8 cellular contexts compared by ENCODE assay signal in the genomic region with DNA sequence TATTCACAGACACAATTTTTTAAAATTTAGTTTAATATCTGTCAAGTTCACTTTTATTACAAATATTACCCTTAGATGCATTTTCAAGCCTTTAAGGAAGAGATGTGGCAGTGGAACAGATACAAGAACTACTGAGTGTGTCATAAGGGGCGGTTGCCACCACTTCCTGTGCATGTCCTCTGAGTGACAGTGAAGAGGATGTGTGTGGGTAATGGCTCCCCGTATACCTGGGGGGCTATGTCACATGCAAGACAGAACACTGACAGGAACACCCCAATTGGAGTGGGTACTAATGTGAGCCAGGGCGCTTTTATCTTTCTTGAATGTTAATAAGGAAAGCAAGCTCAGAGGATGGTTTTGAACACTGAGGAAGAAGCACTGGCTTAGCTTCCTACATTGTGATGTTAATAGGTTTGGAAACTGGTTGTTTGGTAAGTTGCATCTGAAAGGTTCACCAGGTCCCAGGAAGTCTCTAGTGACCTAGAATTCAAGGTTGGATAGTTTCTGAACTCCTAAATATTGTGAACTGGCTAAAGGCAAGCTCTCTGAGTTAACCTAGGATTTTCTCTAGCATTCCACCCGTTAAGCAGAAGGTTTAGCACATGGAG.
A peak's percentile ranks its signal among the peaks of the same experiment; 100 is the strongest.
DNase-seq lines count a peak whose midpoint lies in the region; ATAC-seq and TF ChIP-seq lines count a peak whose summit lies in the region.

No MANE protein-coding gene starts in this region.

- H3K9me3 ChIP-seq in CD4-positive, CD25-positive, alpha-beta regulatory T cell (ENCODE audit: control insufficient read depth in 2 of 2, low read length in 2 of 2): no peaks in the 10 kb centered on the region

- H3K27ac ChIP-seq in CD4-positive, CD25-positive, alpha-beta regulatory T cell (ENCODE audit: insufficient read depth, low read length, poor library complexity, severe bottlenecking): peak overlapping the region; percentile 81

- H3K36me3 Mint-ChIP-seq in CD4-positive, CD25-positive, alpha-beta regulatory T cell: peaks cover 1% of the 10 kb centered on the region
- peaks cover 9% of the 10 kb centered on the region for H3K36me3 Mint-ChIP-seq in chondrocyte (ENCODE audit: low read depth)

- H3K27me3 Mint-ChIP-seq in CD4-positive, CD25-positive, alpha-beta regulatory T cell: no peaks in the 10 kb centered on the region
- no peaks in the 10 kb centered on the region for H3K27me3 Mint-ChIP-seq in chondrocyte (ENCODE audit: low read depth)

- peaks cover 39% of the 10 kb centered on the region for H3K4me1 ChIP-seq in CD4-positive, CD25-positive, alpha-beta regulatory T cell (ENCODE audit: control insufficient read depth, insufficient read depth, low read length, poor library complexity, severe bottlenecking)

- H3K4me3 ChIP-seq in CD4-positive, CD25-positive, alpha-beta regulatory T cell (ENCODE audit: low read depth, low read length): peak overlapping the region; percentile 73

- no peaks in the 10 kb centered on the region for H3K27me3 ChIP-seq in CD4-positive, CD25-positive, alpha-beta regulatory T cell (ENCODE audit: control insufficient read depth, insufficient read depth, low read length)

- no peak for TF ChIP-seq CTCF in chondrocyte (IDR thresholded peaks at IDR 0.05)

- ATAC-seq in CD4-positive, CD25-positive, alpha-beta regulatory T cell (ENCODE audit: low read depth in 2 of 2): peak; percentile 99
- ATAC-seq in GM21423 (IDR thresholded peaks at IDR 0.05; ENCODE audit: unreplicated experiment): peak; percentile 93

- H3K27ac Mint-ChIP-seq in CD4-positive, CD25-positive, alpha-beta regulatory T cell: peak overlapping the region; percentile 93 to 94 (median 93)
- no peak overlapping the region for H3K27ac Mint-ChIP-seq in chondrocyte (ENCODE audit: unreplicated experiment)

- H3K4me3 Mint-ChIP-seq in CD4-positive, CD25-positive, alpha-beta regulatory T cell: peak overlapping the region; percentile 71 to 91 (median 83)
- no peak overlapping the region for H3K4me3 Mint-ChIP-seq in chondrocyte (ENCODE audit: unreplicated experiment)

- peak; percentile 56 to 93 (median 81) for DNase-seq in CD4-positive, CD25-positive, alpha-beta regulatory T cell
- peak; percentile 66 for DNase-seq in KBM-7
- DNase-seq in activated T-cell treated with anti-CD3 and anti-CD28 coated beads for 1 hour (ENCODE audit: low read depth): peak; percentile 22
- peak; percentile 52 to 54 for DNase-seq in stimulated activated CD4-positive, alpha-beta T cell treated with anti-CD3 and anti-CD28 coated beads, Interleukin-2, amount 100 ng/mL, for 24 hours
- no peak for DNase-seq in DMS 273 (lab: John Stamatoyannopoulos, UW; ENCODE audit: unreplicated experiment)
- DNase-seq in chondrocyte (ENCODE audit: low spot score): no peak
- DNase-seq in 8988T: no peak

- in situ Hi-C loops in KBM-7 (cut with MboI; ENCODE audit: low pct_unique_long_range_greater_than_20kb, low sequenced_read_pairs): no loop called here

- H3K36me3 ChIP-seq in CD4-positive, CD25-positive, alpha-beta regulatory T cell (ENCODE audit: control insufficient read depth, insufficient read depth, low read length): peaks cover 11% of the 10 kb centered on the region

- H3K9me3 Mint-ChIP-seq in CD4-positive, CD25-positive, alpha-beta regulatory T cell: peaks cover 0 to 1% (median 0%) of the 10 kb centered on the region in 7 donors
- no peaks in the 10 kb centered on the region for H3K9me3 Mint-ChIP-seq in chondrocyte (ENCODE audit: low read depth)

- H3K4me1 Mint-ChIP-seq in CD4-positive, CD25-positive, alpha-beta regulatory T cell: peaks cover 42 to 70% (median 58%) of the 10 kb centered on the region in 4 donors
- H3K4me1 Mint-ChIP-seq in chondrocyte (ENCODE audit: low read depth): peaks cover 10% of the 10 kb centered on the region

Comparison
In these comparisons a context has a peak if more than half of its experiments do, and no peak if none do; other contexts are left out.
1. DNase-seq: peak in CD4-positive, CD25-positive, alpha-beta regulatory T cell (3 of 3), KBM-7 (single experiment), activated T-cell treated with anti-CD3 and anti-CD28 coated beads for 1 hour (single experiment) and stimulated activated CD4-positive, alpha-beta T cell treated with anti-CD3 and anti-CD28 coated beads, Interleukin-2, amount 100 ng/mL, for 24 hours (2 of 2); none in DMS 273 (single experiment), chondrocyte (single experiment) and 8988T (single experiment).